ENCODE assay signal across 15 cellular contexts in the genomic region with DNA sequence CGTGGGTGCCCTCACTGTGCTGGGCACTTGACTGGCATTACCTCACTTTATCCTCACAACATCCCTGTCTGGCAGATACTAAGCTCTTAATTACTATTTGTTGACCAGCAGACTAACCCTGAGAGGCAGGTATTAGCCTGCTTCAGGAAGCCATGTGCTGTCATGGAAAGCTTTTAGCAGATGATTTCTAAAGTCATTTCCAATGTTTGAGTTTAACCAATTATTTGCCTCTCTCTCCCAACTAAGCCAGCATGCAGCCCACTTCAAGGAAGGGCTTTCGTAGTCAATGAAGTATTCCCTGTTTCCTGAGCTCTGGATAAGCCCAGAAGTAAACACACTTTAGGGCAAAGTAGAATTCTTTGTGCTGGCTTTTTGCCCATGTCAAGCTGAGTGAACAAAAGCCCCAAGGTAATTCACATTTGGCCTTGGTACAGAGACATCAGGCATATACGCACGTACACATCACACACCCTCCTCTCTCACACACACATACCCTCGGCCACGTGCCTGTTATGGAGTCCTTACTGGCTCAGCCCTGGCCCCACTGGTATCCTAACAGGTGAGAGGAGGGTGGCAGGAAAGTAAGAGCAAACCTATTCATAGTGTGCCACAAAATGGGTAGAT.
DNase-seq lines count a peak whose midpoint lies in the region; ATAC-seq and TF ChIP-seq lines count a peak whose summit lies in the region.
"Had no signal": no experiment of that assay in that cellular context is flagged by ENCODE, and none has a peak within 500 bp of the region (broad histone marks: within the 10 kb centered on the region; RNA-seq: fewer than 3 reads in every experiment).

No MANE protein-coding gene starts in this region.

- no peak for ATAC-seq in activated T-cell treated with anti-CD3 and anti-CD28 coated beads, Interleukin-2, amount 50 U/mL, for 4 hours
- ATAC-seq in GM18858 (IDR thresholded peaks at IDR 0.05; ENCODE audit: unreplicated experiment) (no peak), sciatic nerve (no peak), HG03108 (IDR thresholded peaks at IDR 0.05; ENCODE audit: unreplicated experiment) (no peak)
- ATAC-seq: activated CD8-positive, alpha-beta memory T cell treated with anti-CD3 and anti-CD28 coated beads, Interleukin-2, amount 10 ng/mL, durations not matched to agents 7 days and 5 days had no signal

- peak overlapping the region; percentile 51 for H3K4me3 ChIP-seq in endodermal cell (ENCODE audit: low read length)
- H3K4me3 ChIP-seq: SJCRH30 had no signal

- H3K27me3 Mint-ChIP-seq in endodermal cell (ENCODE audit: insufficient read depth), result peaks cover 24% of the 10 kb centered on the region
- H3K27me3 Mint-ChIP-seq in activated T-cell treated with anti-CD3 and anti-CD28 coated beads, Interleukin-2, amount 50 U/mL, for 4 hours (ENCODE audit: low read depth), result peaks cover 15% of the 10 kb centered on the region

- peak overlapping the region; percentile 28 for H3K9ac ChIP-seq in endodermal cell (ENCODE audit: extremely low read depth, low read length, poor library complexity, severe bottlenecking)

- H3K9me3 Mint-ChIP-seq in endodermal cell, result no peaks in the 10 kb centered on the region
- peaks cover 7% of the 10 kb centered on the region for H3K9me3 Mint-ChIP-seq in activated T-cell treated with anti-CD3 and anti-CD28 coated beads, Interleukin-2, amount 50 U/mL, for 4 hours

- TF ChIP-seq CTCF in endodermal cell (conservative IDR thresholded peaks at IDR 0.05), result no peak

- H3K4me3 Mint-ChIP-seq in endodermal cell, result peak overlapping the region; percentile 15
- no peak overlapping the region for H3K4me3 Mint-ChIP-seq in activated T-cell treated with anti-CD3 and anti-CD28 coated beads, Interleukin-2, amount 50 U/mL, for 4 hours
- H3K4me3 Mint-ChIP-seq: activated CD8-positive, alpha-beta memory T cell treated with anti-CD3 and anti-CD28 coated beads, Interleukin-2, amount 10 ng/mL, durations not matched to agents 7 days and 5 days; activated naive CD4-positive, alpha-beta T cell treated with anti-CD3 and anti-CD28 coated beads, Interleukin-2, amount 50 U/mL, for 24 hours had no signal

- 50 to 80% methylated on average over 1 to 6 of the region's 6 CpGs for WGBS in endodermal cell (ENCODE audit: insufficient coverage in 1 of 2, insufficient read length in 1 of 2), 2 experiments

- intact Hi-C loops in sciatic nerve (cut with DNase I), result no loop called here

- no peaks in the 10 kb centered on the region for H3K36me3 Mint-ChIP-seq in endodermal cell (ENCODE audit: low read depth)
- H3K36me3 Mint-ChIP-seq in activated T-cell treated with anti-CD3 and anti-CD28 coated beads, Interleukin-2, amount 50 U/mL, for 4 hours (ENCODE audit: insufficient read depth), result no peaks in the 10 kb centered on the region
- H3K36me3 Mint-ChIP-seq: activated CD8-positive, alpha-beta memory T cell treated with anti-CD3 and anti-CD28 coated beads, Interleukin-2, amount 10 ng/mL, durations not matched to agents 7 days and 5 days; activated naive CD4-positive, alpha-beta T cell treated with anti-CD3 and anti-CD28 coated beads, Interleukin-2, amount 50 U/mL, for 24 hours had no signal

- peak; percentile 84 for DNase-seq in NCI-H1105 (lab: John Stamatoyannopoulos, UW)
- DNase-seq in NCI-H2227 treated with DMSO at 0.1 percent for 48 hours (lab: John Stamatoyannopoulos, UW), result peak; percentile 84
- peak; percentile 59 for DNase-seq in endodermal cell
- DNase-seq in putamen (ENCODE audit: low spot score), result peak; percentile 1
- no peak for DNase-seq in activated T-cell treated with anti-CD3 and anti-CD28 coated beads, Interleukin-2, amount 50 U/mL, for 4 hours
- no peak for DNase-seq in sciatic nerve (ENCODE audit: low spot score)
- DNase-seq: activated CD8-positive, alpha-beta memory T cell treated with anti-CD3 and anti-CD28 coated beads, Interleukin-2, amount 10 ng/mL, durations not matched to agents 7 days and 5 days; C1 segment of cervical spinal cord; cerebellar nuclear complex; NCI-H526 treated with DMSO at 0.1 percent for 48 hours had no signal

- H3K27ac ChIP-seq in endodermal cell (ENCODE audit: low read depth, low read length), result no peak overlapping the region
- H3K27ac ChIP-seq: SJCRH30, VCaP had no signal

- no peaks in the 10 kb centered on the region for H3K36me3 ChIP-seq in endodermal cell (ENCODE audit: control insufficient read depth, insufficient read depth, low read length)
- H3K36me3 ChIP-seq: SJCRH30 had no signal

- no peaks in the 10 kb centered on the region for H3K27me3 ChIP-seq in endodermal cell (ENCODE audit: control insufficient read depth, insufficient read depth, low read length, poor library complexity, severe bottlenecking)
- H3K27me3 ChIP-seq: SJCRH30 had no signal

- H3K9me3 ChIP-seq in endodermal cell (ENCODE audit: control insufficient read depth, low read length), result peaks cover 10% of the 10 kb centered on the region
- H3K9me3 ChIP-seq: SJCRH30 had no signal

- peaks cover 3% of the 10 kb centered on the region for H3K4me1 Mint-ChIP-seq in endodermal cell
- H3K4me1 Mint-ChIP-seq in activated T-cell treated with anti-CD3 and anti-CD28 coated beads, Interleukin-2, amount 50 U/mL, for 4 hours (ENCODE audit: low read depth), result peaks cover 3% of the 10 kb centered on the region

- H3K27ac Mint-ChIP-seq in endodermal cell, result no peak overlapping the region
- H3K27ac Mint-ChIP-seq: activated CD8-positive, alpha-beta memory T cell treated with anti-CD3 and anti-CD28 coated beads, Interleukin-2, amount 10 ng/mL, durations not matched to agents 7 days and 5 days; activated naive CD4-positive, alpha-beta T cell treated with anti-CD3 and anti-CD28 coated beads, Interleukin-2, amount 50 U/mL, for 24 hours had no signal

- peaks cover 13% of the 10 kb centered on the region for H3K4me1 ChIP-seq in endodermal cell (ENCODE audit: control insufficient read depth, insufficient read depth, low read length)
- H3K4me1 ChIP-seq: SJCRH30 had no signal

Comparison
In these comparisons a context has a peak if more than half of its experiments do, and no peak if none do; other contexts are left out.
1. DNase-seq: peak in NCI-H1105 (single experiment), NCI-H2227 treated with DMSO at 0.1 percent for 48 hours (single experiment), endodermal cell (single experiment) and putamen (single experiment); none in activated T-cell treated with anti-CD3 and anti-CD28 coated beads, Interleukin-2, amount 50 U/mL, for 4 hours (single experiment) and sciatic nerve (single experiment).